17 cellular contexts compared by ENCODE assay signal in genomic region chr2:425947-426346, GRCh38.
DNase-seq lines count a peak whose midpoint lies in the region; ATAC-seq and TF ChIP-seq lines count a peak whose summit lies in the region.
"Had no signal": no experiment of that assay in that cellular context is flagged by ENCODE, and none has a peak within 500 bp of the region (broad histone marks: within the 10 kb centered on the region; RNA-seq: fewer than 3 reads in every experiment).

No MANE protein-coding gene starts in this region.

- peaks cover 3% of the 10 kb centered on the region for H3K27me3 Mint-ChIP-seq in activated CD8-positive, alpha-beta memory T cell treated with anti-CD3 and anti-CD28 coated beads, Interleukin-2, amount 10 ng/mL, durations not matched to agents 7 days and 5 days
- H3K27me3 Mint-ChIP-seq in activated CD4-positive, alpha-beta memory T cell treated with anti-CD3 and anti-CD28 coated beads, Interleukin-2, amount 10 ng/mL, durations not matched to agents 7 days and 5 days = no peaks in the 10 kb centered on the region
- H3K27me3 Mint-ChIP-seq: CD4-positive, alpha-beta T cell had no signal

- no peaks in the 10 kb centered on the region for H3K9me3 ChIP-seq in esophagus muscularis mucosa
- H3K9me3 ChIP-seq: Caco-2 had no signal

- H3K4me3 Mint-ChIP-seq in activated CD8-positive, alpha-beta memory T cell treated with anti-CD3 and anti-CD28 coated beads, Interleukin-2, amount 10 ng/mL, durations not matched to agents 7 days and 5 days = no peak overlapping the region
- no peak overlapping the region for H3K4me3 Mint-ChIP-seq in activated CD4-positive, alpha-beta memory T cell treated with anti-CD3 and anti-CD28 coated beads, Interleukin-2, amount 10 ng/mL, durations not matched to agents 7 days and 5 days
- H3K4me3 Mint-ChIP-seq: CD4-positive, alpha-beta T cell; HFFc6 had no signal

- H3K4me3 ChIP-seq in esophagus muscularis mucosa = no peak overlapping the region
- H3K4me3 ChIP-seq: A549 had no signal

- no peak overlapping the region for H3K27ac ChIP-seq in esophagus muscularis mucosa (replicated peaks in 1 of 4)
- H3K27ac ChIP-seq: 22Rv1, A549, C4-2B had no signal

- peaks cover 0 to 24% (median 0%) of the 10 kb centered on the region in 4 donors for H3K27me3 ChIP-seq in esophagus muscularis mucosa

- H3K36me3 Mint-ChIP-seq in activated CD8-positive, alpha-beta memory T cell treated with anti-CD3 and anti-CD28 coated beads, Interleukin-2, amount 10 ng/mL, durations not matched to agents 7 days and 5 days = no peaks in the 10 kb centered on the region
- H3K36me3 Mint-ChIP-seq in activated CD4-positive, alpha-beta memory T cell treated with anti-CD3 and anti-CD28 coated beads, Interleukin-2, amount 10 ng/mL, durations not matched to agents 7 days and 5 days (ENCODE audit: low read depth) = no peaks in the 10 kb centered on the region

- H3K4me1 Mint-ChIP-seq in activated CD8-positive, alpha-beta memory T cell treated with anti-CD3 and anti-CD28 coated beads, Interleukin-2, amount 10 ng/mL, durations not matched to agents 7 days and 5 days = peaks cover 21% of the 10 kb centered on the region
- H3K4me1 Mint-ChIP-seq in activated CD4-positive, alpha-beta memory T cell treated with anti-CD3 and anti-CD28 coated beads, Interleukin-2, amount 10 ng/mL, durations not matched to agents 7 days and 5 days = peaks cover 21% of the 10 kb centered on the region

- no peak for TF ChIP-seq POLR2A in esophagus muscularis mucosa (IDR thresholded peaks at IDR 0.05; ENCODE audit: low read depth)

- DNase-seq in activated CD8-positive, alpha-beta memory T cell treated with anti-CD3 and anti-CD28 coated beads for 24 hours = peak; percentile 37
- DNase-seq in activated CD8-positive, alpha-beta memory T cell treated with anti-CD3 and anti-CD28 coated beads, Interleukin-2, amount 10 ng/mL, durations not matched to agents 7 days and 5 days = no peak
- DNase-seq in esophagus muscularis mucosa (ENCODE audit: extremely low spot score) (peak; percentile 68), posterior vena cava (ENCODE audit: low spot score) (peak; percentile 76)
- DNase-seq in activated CD4-positive, alpha-beta memory T cell treated with anti-CD3 and anti-CD28 coated beads, Interleukin-2, amount 10 ng/mL, durations not matched to agents 7 days and 5 days = no peak
- DNase-seq: AML-193; Caco-2; CD4-positive, alpha-beta T cell; GOT3; H7; HFFc6 had no signal

- intact Hi-C loops in esophagus muscularis mucosa (cut with DNase I) (no loop called here), posterior vena cava (cut with DNase I) (no loop called here)

- 92% methylated on average over 17 of the region's 17 CpGs for WGBS in esophagus muscularis mucosa

- POLR2A ChIA-PET in activated CD4-positive, alpha-beta memory T cell treated with anti-CD3 and anti-CD28 coated beads, Interleukin-2, amount 10 ng/mL, durations not matched to agents 7 days and 5 days (lab: Charles Lee) = no interaction called here

- H3K4me1 ChIP-seq in esophagus muscularis mucosa = no peaks in the 10 kb centered on the region
- H3K4me1 ChIP-seq: A549, Caco-2 had no signal

- CTCF ChIA-PET in activated CD8-positive, alpha-beta memory T cell treated with anti-CD3 and anti-CD28 coated beads, Interleukin-2, amount 10 ng/mL, durations not matched to agents 7 days and 5 days (lab: Charles Lee) = no interaction called here
- CTCF ChIA-PET in activated CD4-positive, alpha-beta memory T cell treated with anti-CD3 and anti-CD28 coated beads, Interleukin-2, amount 10 ng/mL, durations not matched to agents 7 days and 5 days (lab: Charles Lee) = no interaction called here

- no peak for TF ChIP-seq CTCF in esophagus muscularis mucosa (IDR thresholded peaks at IDR 0.05)

- H3K9me3 Mint-ChIP-seq in activated CD8-positive, alpha-beta memory T cell treated with anti-CD3 and anti-CD28 coated beads, Interleukin-2, amount 10 ng/mL, durations not matched to agents 7 days and 5 days (ENCODE audit: low read depth) = no peaks in the 10 kb centered on the region
- H3K9me3 Mint-ChIP-seq in activated CD4-positive, alpha-beta memory T cell treated with anti-CD3 and anti-CD28 coated beads, Interleukin-2, amount 10 ng/mL, durations not matched to agents 7 days and 5 days = no peaks in the 10 kb centered on the region
- H3K9me3 Mint-ChIP-seq: CD4-positive, alpha-beta T cell had no signal

- H3K36me3 ChIP-seq in esophagus muscularis mucosa = no peaks in the 10 kb centered on the region

- TF ChIP-seq EP300 in esophagus muscularis mucosa (IDR thresholded peaks at IDR 0.05) = no peak

- H3K27ac Mint-ChIP-seq in activated CD8-positive, alpha-beta memory T cell treated with anti-CD3 and anti-CD28 coated beads, Interleukin-2, amount 10 ng/mL, durations not matched to agents 7 days and 5 days = no peak overlapping the region
- no peak overlapping the region for H3K27ac Mint-ChIP-seq in activated CD4-positive, alpha-beta memory T cell treated with anti-CD3 and anti-CD28 coated beads, Interleukin-2, amount 10 ng/mL, durations not matched to agents 7 days and 5 days
- H3K27ac Mint-ChIP-seq: CD4-positive, alpha-beta T cell; HFFc6 had no signal

- no peak for ATAC-seq in activated CD8-positive, alpha-beta memory T cell treated with anti-CD3 and anti-CD28 coated beads, Interleukin-2, amount 10 ng/mL, durations not matched to agents 7 days and 5 days
- ATAC-seq in HG02588 (IDR thresholded peaks at IDR 0.05; ENCODE audit: unreplicated experiment) (no peak), HG03432 (IDR thresholded peaks at IDR 0.05; ENCODE audit: unreplicated experiment) (no peak)
- ATAC-seq: A549, HCT116 had no signal

Comparison
In these comparisons a context has a peak if more than half of its experiments do, and no peak if none do; other contexts are left out.
1. DNase-seq: peak in activated CD8-positive, alpha-beta memory T cell treated with anti-CD3 and anti-CD28 coated beads for 24 hours (single experiment), esophagus muscularis mucosa (single experiment) and posterior vena cava (single experiment); none in activated CD8-positive, alpha-beta memory T cell treated with anti-CD3 and anti-CD28 coated beads, Interleukin-2, amount 10 ng/mL, durations not matched to agents 7 days and 5 days (single experiment) and activated CD4-positive, alpha-beta memory T cell treated with anti-CD3 and anti-CD28 coated beads, Interleukin-2, amount 10 ng/mL, durations not matched to agents 7 days and 5 days (single experiment).